18 cellular contexts compared by ENCODE assay signal in genomic region chr11:2509481-2510001, GRCh38.
DNase-seq lines count a peak whose midpoint lies in the region; ATAC-seq, FAIRE-seq and TF ChIP-seq lines count a peak whose summit lies in the region.
"Had no signal": no experiment of that assay in that cellular context is flagged by ENCODE, and none has a peak within 500 bp of the region (broad histone marks: within the 10 kb centered on the region; RNA-seq: fewer than 3 reads in every experiment).

No MANE protein-coding gene starts in this region.

- no peak for TF ChIP-seq CTCF in GM20000 (IDR thresholded peaks at IDR 0.05; ENCODE audit: extremely low read depth, missing control alignments)
- TF ChIP-seq CTCF in lung (IDR thresholded peaks at IDR 0.05; ENCODE audit: control extremely low read depth, extremely low read depth) = no peak

- peaks cover 0 to 14% of the 10 kb centered on the region in 2 donors for H3K4me1 ChIP-seq in lung (ENCODE audit: control insufficient read depth in 2 of 2, insufficient read depth in 2 of 2, low read length in 2 of 2)

- no peak overlapping the region for H3K4me3 ChIP-seq in lung

- no peaks in the 10 kb centered on the region for H3K36me3 ChIP-seq in lung (ENCODE audit: control insufficient read depth in 2 of 2, insufficient read depth in 2 of 2, low read length in 2 of 2)

- peak; percentile 6 for DNase-seq in AG08396 (ENCODE audit: low spot score)
- DNase-seq in GM20000 (ENCODE audit: low spot score) = peak; percentile 3
- DNase-seq in germinal center (ENCODE audit: low spot score) = peak; percentile 0
- peak; percentile 26 for DNase-seq in lung (ENCODE audit: low spot score)
- DNase-seq in stimulated activated CD4-positive, alpha-beta T cell treated with anti-CD3 and anti-CD28 coated beads, Interleukin-4, amount 100 ng/mL, for 1 hour = no peak
- no peak for DNase-seq in GM12891 (ENCODE audit: insufficient read length, low spot score)
- no peak for DNase-seq in NCI-H1105 treated with DMSO at 0.1 percent for 48 hours (lab: John Stamatoyannopoulos, UW)
- DNase-seq: activated CD4-positive, alpha-beta T cell treated with anti-CD3 and anti-CD28 coated beads, Interleukin-2, amount 10 ng/mL, durations not matched to agents 7 days and 5 days; activated gamma-delta T cell; AML-193; effector CD4-positive, alpha-beta T cell; HCEC 1CT; mesenchymal stem cell; NCI-H1092; T-helper 9 cell had no signal

- peak overlapping the region in 1 of 2 donors; percentile 38 for H3K27ac ChIP-seq in lung (ENCODE audit: low read depth in 1 of 2, low read length in 1 of 2)

- TF ChIP-seq POLR2A in GM12891 (IDR thresholded peaks at IDR 0.05; ENCODE audit: low read depth, low read length) = no peak

- H3K27me3 ChIP-seq in lung (ENCODE audit: control insufficient read depth, insufficient read depth) = no peaks in the 10 kb centered on the region

- H3K9me3 ChIP-seq in lung (ENCODE audit: control insufficient read depth in 2 of 2, insufficient read depth in 1 of 2, low read length in 1 of 2) = no peaks in the 10 kb centered on the region

- ATAC-seq in lung (ENCODE audit: insufficient read depth, low FRiP score) (no peak), GM18511 (IDR thresholded peaks at IDR 0.05; ENCODE audit: unreplicated experiment) (no peak)
- ATAC-seq: stimulated activated memory B cell treated with anti-CD40 and anti-IgM and Interleukin-4, amounts not matched to agents 10 μg/mL and 1 μg/mL and 100 μg/mL, for 72 hours had no signal

- 48 to 65% methylated on average over 15 to 16 of the region's 16 CpGs for WGBS in lung, 2 donors

- no peak for FAIRE-seq in GM12891 (lab: Jason Lieb, UNC)
- FAIRE-seq: urothelium cell line had no signal

TF ChIP-seq in GM12891, 5 proteins besides CTCF, POLR2A, EP300 and RAD21:
- no peak for TF ChIP-seq PAX5 (IDR thresholded peaks at IDR 0.05; ENCODE audit: insufficient read depth, low read length, severe bottlenecking)
- TF ChIP-seq POU2F2 (IDR thresholded peaks at IDR 0.05; ENCODE audit: low read depth, low read length) = no peak
- no peak for TF ChIP-seq TAF1 (IDR thresholded peaks at IDR 0.05; ENCODE audit: low read depth, low read length)
- no peak for TF ChIP-seq SPI1 (IDR thresholded peaks at IDR 0.05; ENCODE audit: low read depth, low read length)
- no peak for TF ChIP-seq POLR2AphosphoS5 (IDR thresholded peaks at IDR 0.05; ENCODE audit: low read depth, low read length)

Comparison
In these comparisons a context has a peak if more than half of its experiments do, and no peak if none do; other contexts are left out.
1. DNase-seq: peak in AG08396 (single experiment), GM20000 (single experiment), germinal center (single experiment) and lung (single experiment); none in stimulated activated CD4-positive, alpha-beta T cell treated with anti-CD3 and anti-CD28 coated beads, Interleukin-4, amount 100 ng/mL, for 1 hour (single experiment), GM12891 (single experiment) and NCI-H1105 treated with DMSO at 0.1 percent for 48 hours (single experiment).